In the genomic region with DNA sequence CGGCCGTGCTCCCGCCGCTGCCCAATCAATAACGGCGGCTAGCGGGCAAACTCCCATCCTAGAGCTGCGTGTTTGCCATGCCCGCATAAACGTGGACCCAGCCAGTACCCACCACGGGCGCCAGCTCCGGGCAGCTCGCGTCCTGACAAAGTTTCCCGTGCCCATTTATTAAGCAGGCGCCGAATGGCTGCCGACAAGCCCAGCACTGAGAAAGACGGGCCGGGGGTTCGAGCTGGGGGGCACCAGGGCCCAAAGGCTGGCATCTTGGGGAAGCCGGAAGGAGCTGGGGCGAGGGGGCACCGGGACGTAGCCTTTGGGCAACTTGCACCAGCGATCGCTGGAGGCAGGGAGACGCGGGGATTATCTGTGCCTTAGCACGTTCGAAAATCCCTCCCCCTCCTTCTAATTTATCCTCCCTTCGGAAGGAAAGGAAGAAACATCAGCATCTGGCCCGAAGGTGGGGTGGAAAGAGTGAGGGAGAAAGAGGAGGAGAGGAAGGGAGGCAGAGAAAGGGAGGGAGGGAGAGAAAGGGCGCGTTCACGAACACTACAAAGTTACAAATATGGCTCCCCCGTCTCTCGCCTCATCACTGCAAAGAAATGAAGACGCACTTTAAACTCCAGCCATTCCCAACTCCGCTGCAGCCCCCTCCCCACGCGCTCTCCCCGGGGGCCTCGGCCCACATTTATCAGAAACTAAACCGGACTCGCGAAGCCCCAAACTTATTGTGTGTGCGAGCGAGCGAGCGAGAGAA, we compare ENCODE assay signal across 8 cellular contexts. TPM values are rescaled to one million over a fixed set of nuclear protein-coding genes. Genes with fewer than 3 reads are reported as not detected.
DNase-seq lines count a peak whose midpoint lies in the region; ATAC-seq and TF ChIP-seq lines count a peak whose summit lies in the region.

No MANE protein-coding gene starts in this region.

- CTCF ChIA-PET in activated CD8-positive, alpha-beta T cell treated with anti-CD3 and anti-CD28 coated beads for 36 hours (lab: Charles Lee) = interaction anchor here (0.9 to 1.7 kb wide), 7 partner anchors 9 to 35 kb away, joined by 3 to 6 read pairs (median 3); no protein-coding TSS in a partner anchor

- no peaks in the 10 kb centered on the region for H3K9me3 ChIP-seq in mesodermal cell (ENCODE audit: control insufficient read depth, low read length)

- H3K4me1 Mint-ChIP-seq in activated CD8-positive, alpha-beta T cell treated with anti-CD3 and anti-CD28 coated beads for 36 hours (ENCODE audit: low read depth) = peaks cover 38% of the 10 kb centered on the region
- peaks cover 33 to 39% of the 10 kb centered on the region in 2 donors for H3K4me1 Mint-ChIP-seq in effector memory CD8-positive, alpha-beta T cell (ENCODE audit: low read depth in 2 of 2)
- peaks cover 41% of the 10 kb centered on the region for H3K4me1 Mint-ChIP-seq in stimulated activated naive CD8-positive, alpha-beta T cell treated with anti-CD3 and anti-CD28 coated beads, Interleukin-15, amount 100 ng/mL, for 72 hours

- no peaks in the 10 kb centered on the region for H3K27me3 Mint-ChIP-seq in activated CD8-positive, alpha-beta T cell treated with anti-CD3 and anti-CD28 coated beads for 36 hours
- H3K27me3 Mint-ChIP-seq in effector memory CD8-positive, alpha-beta T cell = no peaks in the 10 kb centered on the region
- no peaks in the 10 kb centered on the region for H3K27me3 Mint-ChIP-seq in stimulated activated naive CD8-positive, alpha-beta T cell treated with anti-CD3 and anti-CD28 coated beads, Interleukin-15, amount 100 ng/mL, for 72 hours

- TF ChIP-seq CTCF in activated CD8-positive, alpha-beta T cell treated with anti-CD3 and anti-CD28 coated beads for 36 hours (IDR thresholded peaks at IDR 0.05) = no peak

- intact Hi-C loops in activated CD8-positive, alpha-beta T cell treated with anti-CD3 and anti-CD28 coated beads for 36 hours (cut with micrococcal nuclease) = no loop called here

- H3K9me3 Mint-ChIP-seq in activated CD8-positive, alpha-beta T cell treated with anti-CD3 and anti-CD28 coated beads for 36 hours = no peaks in the 10 kb centered on the region
- no peaks in the 10 kb centered on the region for H3K9me3 Mint-ChIP-seq in effector memory CD8-positive, alpha-beta T cell
- H3K9me3 Mint-ChIP-seq in stimulated activated naive CD8-positive, alpha-beta T cell treated with anti-CD3 and anti-CD28 coated beads, Interleukin-15, amount 100 ng/mL, for 72 hours = no peaks in the 10 kb centered on the region

- H3K36me3 ChIP-seq in mesodermal cell (ENCODE audit: control insufficient read depth, insufficient read depth, low read length) = peaks cover 10% of the 10 kb centered on the region

- peak overlapping the region; percentile 96 for H3K27ac Mint-ChIP-seq in activated CD8-positive, alpha-beta T cell treated with anti-CD3 and anti-CD28 coated beads for 36 hours
- H3K27ac Mint-ChIP-seq in effector memory CD8-positive, alpha-beta T cell = peak overlapping the region; percentile 97 to 98
- H3K27ac Mint-ChIP-seq in stimulated activated naive CD8-positive, alpha-beta T cell treated with anti-CD3 and anti-CD28 coated beads, Interleukin-15, amount 100 ng/mL, for 72 hours = peak overlapping the region; percentile 100

- H3K36me3 Mint-ChIP-seq in activated CD8-positive, alpha-beta T cell treated with anti-CD3 and anti-CD28 coated beads for 36 hours (ENCODE audit: low read depth) = peaks cover 33% of the 10 kb centered on the region
- H3K36me3 Mint-ChIP-seq in effector memory CD8-positive, alpha-beta T cell (ENCODE audit: insufficient read depth) = peaks cover 31% of the 10 kb centered on the region

- H3K4me1 ChIP-seq in mesodermal cell (ENCODE audit: control insufficient read depth, insufficient read depth, low read length, poor library complexity, severe bottlenecking) = peaks cover 16% of the 10 kb centered on the region

- DNase-seq in NCI-H446 (lab: John Stamatoyannopoulos, UW) (peak; percentile 21 to 25), NCI-H446 treated with DMSO at 0.1 percent for 48 hours (lab: John Stamatoyannopoulos, UW) (no peak), NCI-H1694 (lab: John Stamatoyannopoulos, UW) (peak; percentile 38), iPS-NIHi7 (ENCODE audit: extremely low spot score) (no peak)
- DNase-seq in activated CD8-positive, alpha-beta T cell treated with anti-CD3 and anti-CD28 coated beads for 36 hours = peak; percentile 52
- peak in 2 of 3 experiments; percentile 13 to 31 for DNase-seq in effector memory CD8-positive, alpha-beta T cell
- DNase-seq in stimulated activated naive CD8-positive, alpha-beta T cell treated with anti-CD3 and anti-CD28 coated beads, Interleukin-15, amount 100 ng/mL, for 72 hours = peak; percentile 50 to 55

- H3K4me3 ChIP-seq in mesodermal cell (ENCODE audit: extremely low read depth, insufficient read depth, low read length, poor library complexity, severe bottlenecking) = peak overlapping the region; percentile 98

- ATAC-seq in activated CD8-positive, alpha-beta T cell treated with anti-CD3 and anti-CD28 coated beads for 36 hours = peak; percentile 10
- no peak for ATAC-seq in effector memory CD8-positive, alpha-beta T cell (replicated peaks)
- ATAC-seq in stimulated activated naive CD8-positive, alpha-beta T cell treated with anti-CD3 and anti-CD28 coated beads, Interleukin-15, amount 100 ng/mL, for 72 hours = no peak

- H3K27ac ChIP-seq in mesodermal cell (ENCODE audit: low read depth, low read length, severe bottlenecking) = peak overlapping the region; percentile 93

- POLR2A ChIA-PET in activated CD8-positive, alpha-beta T cell treated with anti-CD3 and anti-CD28 coated beads for 36 hours (lab: Charles Lee) = interaction anchor here (0.8 to 6.0 kb wide), 9 partner anchors 10 to 634 kb away, joined by 3 to 51 read pairs (median 7); partner anchors contain the start of gene GLCE

- H3K4me3 Mint-ChIP-seq in activated CD8-positive, alpha-beta T cell treated with anti-CD3 and anti-CD28 coated beads for 36 hours = peak overlapping the region; percentile 88
- peak overlapping the region; percentile 99 to 100 for H3K4me3 Mint-ChIP-seq in effector memory CD8-positive, alpha-beta T cell
- peak overlapping the region; percentile 98 to 99 for H3K4me3 Mint-ChIP-seq in stimulated activated naive CD8-positive, alpha-beta T cell treated with anti-CD3 and anti-CD28 coated beads, Interleukin-15, amount 100 ng/mL, for 72 hours

- WGBS in mesodermal cell (ENCODE audit: insufficient coverage in 2 of 2), 2 experiments = 0 to 1% methylated on average over 22 of the region's 52 CpGs

RNA-seq across cellular contexts. Expression of gene ANP32A, which starts 1.1 kb away (rescaled TPM):
- total RNA-seq in activated CD8-positive, alpha-beta T cell treated with anti-CD3 and anti-CD28 coated beads for 36 hours = 100 to 1,000 TPM; 239 to 246 TPM
- 231 TPM for polyA plus RNA-seq in mesodermal cell (2013, experiment 1 of 2)
- polyA plus RNA-seq in mesodermal cell (2013, experiment 2 of 2) = 244 TPM

Comparison
In these comparisons a context has a peak if more than half of its experiments do, and no peak if none do; other contexts are left out.
1. DNase-seq: peak in NCI-H446 (2 of 2), NCI-H1694 (single experiment), activated CD8-positive, alpha-beta T cell treated with anti-CD3 and anti-CD28 coated beads for 36 hours (single experiment), effector memory CD8-positive, alpha-beta T cell (2 of 3) and stimulated activated naive CD8-positive, alpha-beta T cell treated with anti-CD3 and anti-CD28 coated beads, Interleukin-15, amount 100 ng/mL, for 72 hours (2 of 2); none in NCI-H446 treated with DMSO at 0.1 percent for 48 hours (single experiment) and iPS-NIHi7 (single experiment).
2. Peak in every context shown above with its lines, with median percentiles within 50 percentile points of each other: H3K27ac Mint-ChIP-seq and H3K4me3 Mint-ChIP-seq.